ENCODE assay signal across 20 cellular contexts in the genomic region with DNA sequence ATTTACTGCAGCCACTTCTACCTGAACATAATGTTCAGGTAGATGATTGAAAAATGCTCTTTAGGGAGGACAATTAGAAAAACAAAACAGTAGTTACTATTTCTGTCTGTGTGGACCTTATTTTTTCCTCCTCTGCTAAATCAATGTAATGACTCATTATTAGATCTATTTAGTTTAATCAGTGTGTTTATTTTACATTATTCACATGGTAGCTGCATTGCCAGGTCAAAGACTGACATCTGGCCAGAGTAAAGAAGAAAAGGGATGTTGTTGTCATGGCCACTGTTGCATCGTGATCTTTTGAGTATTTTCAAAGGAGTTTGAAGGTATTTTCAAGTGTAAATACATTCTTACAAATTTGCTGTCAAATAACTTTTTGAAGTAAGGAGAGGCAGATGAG. TPM values are rescaled to one million over a fixed set of nuclear protein-coding genes. Genes with fewer than 3 reads are reported as not detected.
DNase-seq lines count a peak whose midpoint lies in the region; ATAC-seq, FAIRE-seq and TF ChIP-seq lines count a peak whose summit lies in the region.
"Had no signal": no experiment of that assay in that cellular context is flagged by ENCODE, and none has a peak within 500 bp of the region (broad histone marks: within the 10 kb centered on the region; RNA-seq: fewer than 3 reads in every experiment).

No MANE protein-coding gene starts in this region.

- no peak overlapping the region for H3K9ac ChIP-seq in IMR-90 (ENCODE audit: low read depth, low read length)
- no peak overlapping the region for H3K9ac ChIP-seq in endocrine pancreas (ENCODE audit: control insufficient read depth, insufficient read depth, low read length)

- no peak overlapping the region for H4K91ac ChIP-seq in IMR-90 (ENCODE audit: insufficient read depth, low read depth, low read length)

- no peak overlapping the region for H3K4ac ChIP-seq in IMR-90 (ENCODE audit: low read depth, low read length)

- no peak overlapping the region for H2BK5ac ChIP-seq in IMR-90 (ENCODE audit: low read depth, low read length, poor library complexity, severe bottlenecking)

- H4K8ac ChIP-seq in IMR-90 (ENCODE audit: low read depth in 2 of 2, low read length in 2 of 2), result no peak overlapping the region

- no peak for TF ChIP-seq POLR2A in IMR-90 (IDR thresholded peaks at IDR 0.05; ENCODE audit: low read depth, low read length)
- no peak for TF ChIP-seq POLR2A in testis (IDR thresholded peaks at IDR 0.05)

- H3K4me3 ChIP-seq in IMR-90 (ENCODE audit: insufficient read depth, low read depth, low read length) (no peak overlapping the region), endocrine pancreas (ENCODE audit: control insufficient read depth, insufficient read depth, low read length) (peak overlapping the region; percentile 44), testis (no peak overlapping the region)
- H3K4me3 ChIP-seq: GM23338, HAP-1 had no signal

- peaks cover 5% of the 10 kb centered on the region for H3K9me1 ChIP-seq in IMR-90 (ENCODE audit: insufficient read depth, low read length)

- ATAC-seq in activated T-cell treated with anti-CD3 and anti-CD28 coated beads, Interleukin-2, amount 50 U/mL, for 4 hours, result no peak
- ATAC-seq in IMR-90 (ENCODE audit: low read depth) (no peak; the same call in 1 of the 2 replicates), HG03159 (IDR thresholded peaks at IDR 0.05; ENCODE audit: unreplicated experiment) (no peak)
- ATAC-seq: GM23338, Right ventricle myocardium inferior had no signal

- H3K27ac ChIP-seq in IMR-90 (ENCODE audit: insufficient read depth, low read length) (no peak overlapping the region), testis (peak overlapping the region; percentile 12 to 37)

- H3K79me1 ChIP-seq in IMR-90 (ENCODE audit: low read depth in 1 of 2, low read length in 2 of 2), result peaks cover 57 to 60% of the 10 kb centered on the region in 2 experiments

- H3K56ac ChIP-seq in IMR-90 (ENCODE audit: extremely low read depth, insufficient read depth, low read length), result no peak overlapping the region

- no CpG with 5 or more reads among the region's 1 CpG for WGBS in IMR-90 (ENCODE audit: extremely low coverage in 2 of 2, insufficient read length in 1 of 2), 2 experiments
- 45 to 73% methylated on average over 1 of the region's 1 CpG for WGBS in testis, 2 donors

- H2BK120ac ChIP-seq in IMR-90 (ENCODE audit: low read depth, low read length), result no peak overlapping the region

- no peak overlapping the region for H2AK5ac ChIP-seq in IMR-90 (ENCODE audit: low read depth, low read length)

- FAIRE-seq in HTR-8/SVneo (lab: Jason Lieb, UNC), result no peak
- FAIRE-seq: A204.1 had no signal

- H3K27ac Mint-ChIP-seq in activated T-cell treated with anti-CD3 and anti-CD28 coated beads, Interleukin-2, amount 50 U/mL, for 24 hours, result peak overlapping the region; percentile 1
- H3K27ac Mint-ChIP-seq: GM23338 had no signal

- H2BK20ac ChIP-seq in IMR-90 (ENCODE audit: low read depth, low read length), result no peak overlapping the region

- H3K36me3 Mint-ChIP-seq in activated T-cell treated with anti-CD3 and anti-CD28 coated beads, Interleukin-2, amount 50 U/mL, for 24 hours (ENCODE audit: low read depth), result peaks cover 79% of the 10 kb centered on the region
- peaks cover 31% of the 10 kb centered on the region for H3K36me3 Mint-ChIP-seq in activated T-cell treated with anti-CD3 and anti-CD28 coated beads, Interleukin-2, amount 50 U/mL, for 4 hours (ENCODE audit: insufficient read depth)

- dilution Hi-C loops in IMR-90 (cut with HindIII; ENCODE audit: low sequenced_read_pairs, unreplicated experiment), result no loop called here

- no TSS peak for BruUV-seq in IMR-90 (replicated peaks; lab: Mats Ljungman, UMichigan)

- peaks cover 4% of the 10 kb centered on the region; the same call in 1 of the 2 replicates for H4K20me1 ChIP-seq in IMR-90 (ENCODE audit: insufficient read depth, low read length)

- no peak overlapping the region for H2AK9ac ChIP-seq in IMR-90 (replicated peaks; ENCODE audit: low read depth, low read length, poor library complexity)

- H3K4me2 ChIP-seq in IMR-90 (ENCODE audit: low read depth, low read length), result no peak overlapping the region
- H3K4me2 ChIP-seq: GM23338 had no signal

- H3K4me1 Mint-ChIP-seq in activated T-cell treated with anti-CD3 and anti-CD28 coated beads, Interleukin-2, amount 50 U/mL, for 24 hours (ENCODE audit: low read depth), result peaks cover 74% of the 10 kb centered on the region
- H3K4me1 Mint-ChIP-seq in activated T-cell treated with anti-CD3 and anti-CD28 coated beads, Interleukin-2, amount 50 U/mL, for 4 hours (ENCODE audit: low read depth), result peaks cover 61% of the 10 kb centered on the region

- CTCF ChIA-PET in IMR-90 (lab: Yijun Ruan, JAX), result no interaction called here

- H3K9me3 ChIP-seq in IMR-90 (ENCODE audit: control insufficient read depth, insufficient read depth, low read length) (no peaks in the 10 kb centered on the region), endocrine pancreas (ENCODE audit: control insufficient read depth, low read length) (no peaks in the 10 kb centered on the region), testis (no peaks in the 10 kb centered on the region)
- H3K9me3 ChIP-seq: HAP-1 had no signal

- no peak overlapping the region for H2AFZ ChIP-seq in IMR-90 (replicated peaks; ENCODE audit: low read length, poor library complexity)
- H2AFZ ChIP-seq: GM23338 had no signal

- no peaks in the 10 kb centered on the region for H3K27me3 Mint-ChIP-seq in activated T-cell treated with anti-CD3 and anti-CD28 coated beads, Interleukin-2, amount 50 U/mL, for 24 hours
- no peaks in the 10 kb centered on the region for H3K27me3 Mint-ChIP-seq in activated T-cell treated with anti-CD3 and anti-CD28 coated beads, Interleukin-2, amount 50 U/mL, for 4 hours (ENCODE audit: low read depth)
- H3K27me3 Mint-ChIP-seq: IgD-negative memory B cell had no signal

- no peak for DNase-seq in activated T-cell treated with anti-CD3 and anti-CD28 coated beads, Interleukin-2, amount 50 U/mL, for 24 hours
- DNase-seq in activated T-cell treated with anti-CD3 and anti-CD28 coated beads, Interleukin-2, amount 50 U/mL, for 4 hours, result no peak
- DNase-seq in IMR-90, result peak; percentile 41
- no peak for DNase-seq in testis
- no peak for DNase-seq in HTR-8/SVneo (ENCODE audit: insufficient read length, low spot score)
- DNase-seq: EL, MV-4-11, NCI-H1105 treated with DMSO at 0.1 percent for 48 hours, NCI-H1694 treated with DMSO at 0.1 percent for 48 hours, NCI-H446 treated with DMSO at 0.1 percent for 48 hours, NCI-H526 treated with DMSO at 0.1 percent for 48 hours, OCI-M1 had no signal

- in situ Hi-C loops in IMR-90 (cut with MboI; ENCODE audit: low sequenced_read_pairs), result no loop called here

- TF ChIP-seq RAD21 in IMR-90 (IDR thresholded peaks at IDR 0.05; ENCODE audit: low read length), result no peak

- no peak overlapping the region for H3K18ac ChIP-seq in IMR-90 (ENCODE audit: low read depth, low read length)

- no peak overlapping the region for H3K4me3 Mint-ChIP-seq in activated T-cell treated with anti-CD3 and anti-CD28 coated beads, Interleukin-2, amount 50 U/mL, for 24 hours
- no peak overlapping the region for H3K4me3 Mint-ChIP-seq in activated T-cell treated with anti-CD3 and anti-CD28 coated beads, Interleukin-2, amount 50 U/mL, for 4 hours
- H3K4me3 Mint-ChIP-seq: CD14-positive monocyte, GM23338 had no signal

- TF ChIP-seq CTCF in IMR-90 (conservative IDR thresholded peaks at IDR 0.05; ENCODE audit: low read depth, low read length) (no peak), testis (IDR thresholded peaks at IDR 0.05) (no peak)

- H3K14ac ChIP-seq in IMR-90 (replicated peaks; ENCODE audit: low read depth, low read length), result no peak overlapping the region

- H3K4me1 ChIP-seq in IMR-90 (ENCODE audit: control insufficient read depth, insufficient read depth, low read length), result no peaks in the 10 kb centered on the region
- H3K4me1 ChIP-seq in endocrine pancreas (ENCODE audit: control insufficient read depth, insufficient read depth, low read length), result peaks cover 18% of the 10 kb centered on the region
- peaks cover 47% of the 10 kb centered on the region for H3K4me1 ChIP-seq in testis

- no peaks in the 10 kb centered on the region for H3K9me3 Mint-ChIP-seq in activated T-cell treated with anti-CD3 and anti-CD28 coated beads, Interleukin-2, amount 50 U/mL, for 24 hours
- no peaks in the 10 kb centered on the region for H3K9me3 Mint-ChIP-seq in activated T-cell treated with anti-CD3 and anti-CD28 coated beads, Interleukin-2, amount 50 U/mL, for 4 hours
- H3K9me3 Mint-ChIP-seq: CD14-positive monocyte, GM23338, IgD-negative memory B cell had no signal

- peaks cover 16% of the 10 kb centered on the region for H3K36me3 ChIP-seq in IMR-90 (ENCODE audit: control insufficient read depth, insufficient read depth, low read length)
- peaks cover 3% of the 10 kb centered on the region for H3K36me3 ChIP-seq in endocrine pancreas (ENCODE audit: control insufficient read depth, insufficient read depth, low read length)
- H3K36me3 ChIP-seq in testis (ENCODE audit: low read depth, missing control alignments), result no peaks in the 10 kb centered on the region

- H3K27me3 ChIP-seq in IMR-90 (ENCODE audit: control insufficient read depth, insufficient read depth, low read length) (no peaks in the 10 kb centered on the region), endocrine pancreas (ENCODE audit: control insufficient read depth, insufficient read depth, low read length) (no peaks in the 10 kb centered on the region), testis (no peaks in the 10 kb centered on the region)

- H2BK15ac ChIP-seq in IMR-90 (ENCODE audit: low read depth, low read length), result no peak overlapping the region

- H3K23ac ChIP-seq in IMR-90 (ENCODE audit: low read depth, low read length), result no peak overlapping the region

- intact Hi-C loops in IMR-90 (cut with micrococcal nuclease), result loop anchor here (1.0 kb wide), 1 partner anchor 46 kb away; no protein-coding TSS in a partner anchor
- intact Hi-C loops in testis (cut with DNase I; ENCODE audit: low total_unique reads), result no loop called here

- POLR2A ChIA-PET in IMR-90 (lab: Charles Lee; ENCODE audit: unreplicated experiment), result no interaction called here

- H4K5ac ChIP-seq in IMR-90 (ENCODE audit: low read depth, low read length), result no peak overlapping the region

TF ChIP-seq in IMR-90, 13 proteins besides CTCF, POLR2A, EP300 and RAD21:
- TF ChIP-seq RFX5 (IDR thresholded peaks at IDR 0.05; ENCODE audit: low read depth, low read length), result no peak
- no peak for TF ChIP-seq CHD1 (IDR thresholded peaks at IDR 0.05; ENCODE audit: low read depth, low read length)
- no peak for TF ChIP-seq MAFK (IDR thresholded peaks at IDR 0.05; ENCODE audit: low read depth, low read length)

RNA-seq across cellular contexts. Expression of a gene that starts 5.9 kb away (rescaled TPM):
- 10 to 100 TPM; 38.1 to 44.6 (median 41.0) TPM for total RNA-seq in activated T-cell treated with anti-CD3 and anti-CD28 coated beads, Interleukin-2, amount 50 U/mL, for 4 hours
- total RNA-seq in IMR-90 (2012; rRNA removed) (30.1 and 32.5 TPM in 2 replicates), testis (100 to 1,000 TPM; 231 to 234 TPM)
- polyA plus RNA-seq in IMR-90 (2012; rRNA removed) (17.4 and 22.6 TPM in 2 replicates), testis (ENCODE audit: insufficient read depth, low read depth, low replicate concordance) (123 TPM)
- 9.6 and 10.1 TPM in 2 replicates for polyA plus RNA-seq in IMR-90 (2012; cell fraction: cytosol; rRNA removed)
- polyA plus RNA-seq in IMR-90 (2012; cell fraction: nucleus; rRNA removed; ENCODE audit: low replicate concordance), result 33.6 and 55.3 TPM in 2 replicates
